ENCODE assay signal across 18 cellular contexts in the genomic region with DNA sequence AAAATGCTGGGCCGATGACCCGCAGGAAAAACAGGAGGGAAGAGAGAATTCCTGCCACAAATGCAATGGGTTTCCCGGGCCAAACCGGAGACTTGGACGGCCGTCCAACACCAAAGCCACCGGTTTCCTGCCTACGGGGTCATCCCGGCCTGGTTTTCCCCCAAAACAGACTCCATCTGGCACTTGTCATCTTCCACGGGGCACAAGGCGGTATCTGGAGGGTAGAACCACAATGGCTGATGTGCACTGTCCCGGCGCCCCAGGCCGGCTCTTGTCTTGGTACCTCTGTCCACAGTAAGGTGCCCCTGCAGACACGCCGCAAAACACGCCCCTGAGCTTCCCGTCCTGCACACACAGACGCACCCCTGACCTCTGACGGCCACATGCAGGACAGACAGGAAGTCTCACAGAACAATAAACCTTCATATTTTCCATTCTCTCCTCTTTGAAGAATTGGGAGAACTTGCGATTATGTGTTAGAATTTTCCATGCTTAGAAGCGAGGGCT.
"Had no signal": no experiment of that assay in that cellular context is flagged by ENCODE, and none has a peak within 500 bp of the region (broad histone marks: within the 10 kb centered on the region; RNA-seq: fewer than 3 reads in every experiment).

No MANE protein-coding gene starts in this region.

- H3K4me1 ChIP-seq: ascending aorta, colonic mucosa, gastrocnemius medialis, pancreas had no signal

- H3K4me3 ChIP-seq: ascending aorta, colonic mucosa, gastrocnemius medialis, pancreas, thoracic aorta, vagina had no signal

- H3K4me3 Mint-ChIP-seq: activated CD4-positive, alpha-beta memory T cell treated with anti-CD3 and anti-CD28 coated beads, Interleukin-2, amount 10 ng/mL, durations not matched to agents 7 days and 5 days; activated naive CD8-positive, alpha-beta T cell treated with anti-CD3 and anti-CD28 coated beads, Interleukin-2, amount 10 ng/mL, durations not matched to agents 7 days and 5 days; activated T-cell treated with anti-CD3 and anti-CD28 coated beads, Interleukin-2, amount 50 U/mL, for 72 hours; nephron; stimulated activated naive CD8-positive, alpha-beta T cell treated with anti-CD3 and anti-CD28 coated beads, Interleukin-15, amount 100 ng/mL, for 72 hours; T-helper 2 cell treated with Interferon-gamma antibody and Interleukin-4, amounts not matched to agents 5 μg/mL and 100 μg/mL, for 36 hours had no signal

- H3K27ac ChIP-seq: ascending aorta, colonic mucosa, gastrocnemius medialis, pancreas, thoracic aorta, vagina had no signal

- H3K27me3 ChIP-seq: ascending aorta, colonic mucosa, pancreas, vagina had no signal

- H3K36me3 ChIP-seq: ascending aorta, colonic mucosa, gastrocnemius medialis, pancreas, thoracic aorta, vagina had no signal

- H3K9me3 Mint-ChIP-seq: activated CD4-positive, alpha-beta memory T cell treated with anti-CD3 and anti-CD28 coated beads, Interleukin-2, amount 10 ng/mL, durations not matched to agents 7 days and 5 days; activated naive CD8-positive, alpha-beta T cell treated with anti-CD3 and anti-CD28 coated beads, Interleukin-2, amount 10 ng/mL, durations not matched to agents 7 days and 5 days; activated T-cell treated with anti-CD3 and anti-CD28 coated beads, Interleukin-2, amount 50 U/mL, for 72 hours; nephron; stimulated activated naive CD8-positive, alpha-beta T cell treated with anti-CD3 and anti-CD28 coated beads, Interleukin-15, amount 100 ng/mL, for 72 hours; T-helper 2 cell treated with Interferon-gamma antibody and Interleukin-4, amounts not matched to agents 5 μg/mL and 100 μg/mL, for 36 hours had no signal

- H3K36me3 Mint-ChIP-seq: activated naive CD8-positive, alpha-beta T cell treated with anti-CD3 and anti-CD28 coated beads, Interleukin-2, amount 10 ng/mL, durations not matched to agents 7 days and 5 days had no signal

- DNase-seq: activated CD4-positive, alpha-beta memory T cell treated with anti-CD3 and anti-CD28 coated beads, Interleukin-2, amount 10 ng/mL, durations not matched to agents 7 days and 5 days; activated CD8-positive, alpha-beta memory T cell treated with anti-CD3 and anti-CD28 coated beads, Interleukin-2, amount 50 U/mL, for 4 hours; activated naive CD8-positive, alpha-beta T cell treated with anti-CD3 and anti-CD28 coated beads, Interleukin-2, amount 10 ng/mL, durations not matched to agents 7 days and 5 days; activated T-cell treated with anti-CD3 and anti-CD28 coated beads, Interleukin-2, amount 50 U/mL, for 72 hours; colonic mucosa; effector CD8-positive, alpha-beta T cell; gastrocnemius medialis; kidney glomerular epithelial cell; mesenchymal stem cell; stimulated activated CD4-positive, alpha-beta T cell treated with anti-CD3 and anti-CD28 coated beads, Interleukin-15, amount 100 ng/mL, for 24 hours; stimulated activated CD4-positive, alpha-beta T cell treated with anti-CD3 and anti-CD28 coated beads, Interleukin-4, amount 100 ng/mL, for 4 hours; stimulated activated naive CD8-positive, alpha-beta T cell treated with anti-CD3 and anti-CD28 coated beads, Interleukin-15, amount 100 ng/mL, for 72 hours had no signal

- H3K27me3 Mint-ChIP-seq: activated CD4-positive, alpha-beta memory T cell treated with anti-CD3 and anti-CD28 coated beads, Interleukin-2, amount 10 ng/mL, durations not matched to agents 7 days and 5 days; activated naive CD8-positive, alpha-beta T cell treated with anti-CD3 and anti-CD28 coated beads, Interleukin-2, amount 10 ng/mL, durations not matched to agents 7 days and 5 days; stimulated activated naive CD8-positive, alpha-beta T cell treated with anti-CD3 and anti-CD28 coated beads, Interleukin-15, amount 100 ng/mL, for 72 hours had no signal

- H3K9me3 ChIP-seq: ascending aorta, colonic mucosa, gastrocnemius medialis, pancreas, thoracic aorta, vagina had no signal

- H3K4me1 Mint-ChIP-seq: activated CD4-positive, alpha-beta memory T cell treated with anti-CD3 and anti-CD28 coated beads, Interleukin-2, amount 10 ng/mL, durations not matched to agents 7 days and 5 days; nephron had no signal

- H3K27ac Mint-ChIP-seq: activated CD4-positive, alpha-beta memory T cell treated with anti-CD3 and anti-CD28 coated beads, Interleukin-2, amount 10 ng/mL, durations not matched to agents 7 days and 5 days; activated naive CD8-positive, alpha-beta T cell treated with anti-CD3 and anti-CD28 coated beads, Interleukin-2, amount 10 ng/mL, durations not matched to agents 7 days and 5 days; activated T-cell treated with anti-CD3 and anti-CD28 coated beads, Interleukin-2, amount 50 U/mL, for 72 hours; nephron; stimulated activated naive CD8-positive, alpha-beta T cell treated with anti-CD3 and anti-CD28 coated beads, Interleukin-15, amount 100 ng/mL, for 72 hours; T-helper 2 cell treated with Interferon-gamma antibody and Interleukin-4, amounts not matched to agents 5 μg/mL and 100 μg/mL, for 36 hours had no signal

- ATAC-seq: activated T-cell treated with anti-CD3 and anti-CD28 coated beads, Interleukin-2, amount 50 U/mL, for 72 hours; gastrocnemius medialis; pancreas; stimulated activated naive CD8-positive, alpha-beta T cell treated with anti-CD3 and anti-CD28 coated beads, Interleukin-15, amount 100 ng/mL, for 72 hours had no signal
